Comparison of ENCODE assay signal across 12 cellular contexts in the genomic region with DNA sequence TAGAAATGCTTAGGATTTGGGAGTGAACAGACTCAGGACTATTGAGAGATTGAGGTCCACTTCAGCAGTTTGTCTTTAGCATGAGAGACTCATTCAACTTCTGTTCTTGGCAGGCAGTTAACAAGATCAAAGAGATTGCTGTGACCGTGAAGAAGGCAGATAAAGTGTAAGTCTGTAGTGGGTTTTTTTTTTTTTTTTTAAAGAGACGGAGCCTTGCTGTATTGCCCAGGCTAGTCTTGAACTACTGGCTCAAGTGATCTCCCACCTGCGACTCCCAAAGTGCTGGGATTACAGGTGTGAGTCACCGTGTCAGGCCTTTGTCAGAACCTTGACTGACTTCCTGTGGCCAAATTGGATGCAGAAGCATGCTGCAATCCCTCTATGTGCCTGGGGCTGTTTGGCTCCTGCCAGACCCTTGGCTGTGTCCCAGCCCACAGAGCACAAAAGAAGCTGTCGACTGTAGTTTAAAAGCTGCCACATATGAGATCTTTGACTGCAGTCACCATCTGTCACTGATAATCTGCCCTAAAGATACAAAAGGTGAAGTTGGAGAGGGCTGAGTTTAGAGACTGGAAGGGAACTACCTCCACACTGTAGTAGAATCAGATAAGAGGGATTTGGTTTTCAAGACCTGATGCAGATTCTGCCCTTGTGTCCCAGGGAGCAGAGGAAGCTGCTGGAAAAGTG. TPM values are rescaled to one million over a fixed set of nuclear protein-coding genes. Genes with fewer than 3 reads are reported as not detected.
DNase-seq lines count a peak whose midpoint lies in the region; ATAC-seq and TF ChIP-seq lines count a peak whose summit lies in the region.
"Had no signal": no experiment of that assay in that cellular context is flagged by ENCODE, and none has a peak within 500 bp of the region (broad histone marks: within the 10 kb centered on the region; RNA-seq: fewer than 3 reads in every experiment).

No MANE protein-coding gene starts in this region.

- H3K4me1 ChIP-seq in adrenal gland (replicated peaks in 1 of 2) = peaks cover 28 to 35% of the 10 kb centered on the region in 2 donors
- H3K4me1 ChIP-seq: colonic mucosa had no signal

- H3K36me3 ChIP-seq in adrenal gland (replicated peaks in 1 of 2) (peaks cover 0 to 76% of the 10 kb centered on the region in 2 donors), kidney epithelial cell (ENCODE audit: control insufficient read depth, insufficient read depth, low read length) (peaks cover 3% of the 10 kb centered on the region)

- no peaks in the 10 kb centered on the region for H3K9me3 ChIP-seq in adrenal gland (replicated peaks in 1 of 3)
- H3K9me3 ChIP-seq: colonic mucosa had no signal

- DNase-seq in Daoy (ENCODE audit: low read depth) (peak; percentile 75), NCI-H1694 (lab: John Stamatoyannopoulos, UW) (peak; percentile 49), adrenal gland (peak in 6 of 7 donors; percentile 67 to 90 (median 78)), kidney epithelial cell (ENCODE audit: low read depth) (peak; percentile 48), NCI-H1048 (lab: John Stamatoyannopoulos, UW) (no peak), NCI-H748 treated with DMSO at 0.1 percent for 48 hours (lab: John Stamatoyannopoulos, UW) (no peak), CD1c-positive myeloid dendritic cell (ENCODE audit: extremely low spot score) (no peak)
- DNase-seq: colonic mucosa; stimulated activated CD4-positive, alpha-beta T cell treated with anti-CD3 and anti-CD28 coated beads, Interleukin-1b, Interleukin-23, amount 100 ng/mL, for 48 hours had no signal

- ATAC-seq in GM21381 (IDR thresholded peaks at IDR 0.05; ENCODE audit: unreplicated experiment) = no peak

- WGBS in adrenal gland, 4 donors = 22 to 47% (median 30%) methylated on average over 4 to 5 of the region's 5 CpGs

- H3K27ac ChIP-seq in adrenal gland = peak overlapping the region in 4 of 5 donors; percentile 5 to 50 (median 24)
- H3K27ac ChIP-seq: colonic mucosa, VCaP had no signal

- intact Hi-C loops in adrenal gland (cut with DNase I) = no loop called here

- H3K4me3 ChIP-seq in adrenal gland (no peak overlapping the region), kidney epithelial cell (ENCODE audit: low read depth, low read length) (no peak overlapping the region)
- H3K4me3 ChIP-seq: colonic mucosa had no signal

- H3K27me3 ChIP-seq in adrenal gland (no peaks in the 10 kb centered on the region), kidney epithelial cell (ENCODE audit: control insufficient read depth, insufficient read depth, low read length) (no peaks in the 10 kb centered on the region)
- H3K27me3 ChIP-seq: colonic mucosa had no signal

- TF ChIP-seq CTCF in adrenal gland (IDR thresholded peaks at IDR 0.05) = no peak
- TF ChIP-seq CTCF in kidney epithelial cell (IDR thresholded peaks at IDR 0.05; ENCODE audit: insufficient read depth, low read length, poor library complexity, severe bottlenecking) = no peak

- no peak for TF ChIP-seq POLR2A in adrenal gland (IDR thresholded peaks at IDR 0.05)

RNA-seq across cellular contexts. Expression of a gene that starts 9.9 kb away (rescaled TPM):
- total RNA-seq in Daoy (2014; rRNA removed; shearing (Covaris generic)) = 695 and 763 TPM in 2 replicates
- 100 to 1,000 TPM; 203 to 581 (median 294) TPM for total RNA-seq in adrenal gland
- polyA plus RNA-seq in adrenal gland = 100 to 1,000 TPM; 120 to 424 (median 246) TPM
- total RNA-seq in kidney epithelial cell = 254 and 277 TPM in 2 replicates

RNA-seq across cellular contexts. Expression of a gene that starts 11.0 kb away (rescaled TPM):
- total RNA-seq in Daoy (2014; rRNA removed; shearing (Covaris generic)) = 21.5 and 30.8 TPM in 2 replicates
- 10 to 100 TPM; 24.4 to 76.3 (median 33.3) TPM for total RNA-seq in adrenal gland
- 10 to 100 TPM; 37.9 to 65.8 (median 63.2) TPM for polyA plus RNA-seq in adrenal gland
- total RNA-seq in kidney epithelial cell = 6.6 and 7.8 TPM in 2 replicates

RNA-seq across cellular contexts. Expression of a gene that starts 30.0 kb away (rescaled TPM):
- total RNA-seq in Daoy (2014; rRNA removed; shearing (Covaris generic)) = 31.5 and 31.9 TPM in 2 replicates
- total RNA-seq in adrenal gland = 10 to 100 TPM in 7 of 8 donors, 1 to 10 TPM in 1; 8.7 to 35.0 (median 27.8) TPM
- 10 to 100 TPM; 25.7 to 45.4 (median 34.7) TPM for polyA plus RNA-seq in adrenal gland
- 30.2 and 33.6 TPM in 2 replicates for total RNA-seq in kidney epithelial cell

RNA-seq across cellular contexts. Expression of a gene that starts 40.3 kb away (rescaled TPM):
- 0.98 and 1.3 TPM in 2 replicates for total RNA-seq in Daoy (2014; rRNA removed; shearing (Covaris generic))
- total RNA-seq in adrenal gland (1 to 10 TPM; 4.4 to 8.1 (median 6.0) TPM), kidney epithelial cell (7.0 and 9.9 TPM in 2 replicates)
- polyA plus RNA-seq in adrenal gland = 10 to 100 TPM in 1 of 3 donors, 1 to 10 TPM in 2; 1.8 to 12.0 (median 3.7) TPM

RNA-seq across cellular contexts. Expression of a gene that starts 41.7 kb away (rescaled TPM):
- total RNA-seq in Daoy (2014; rRNA removed; shearing (Covaris generic)) = not detected in 2 replicates
- total RNA-seq in adrenal gland (not detected), kidney epithelial cell (not detected in 2 replicates)
- polyA plus RNA-seq in adrenal gland = under 1 TPM; 0.03 to 0.08 (median 0.05) TPM
- total RNA-seq: colonic mucosa, mesenteric fat pad had no signal

Comparison
In these comparisons a context has a peak if more than half of its experiments do, and no peak if none do; other contexts are left out.
1. DNase-seq: peak in Daoy (single experiment), NCI-H1694 (single experiment), adrenal gland (6 of 7) and kidney epithelial cell (single experiment); none in NCI-H1048 (single experiment), NCI-H748 treated with DMSO at 0.1 percent for 48 hours (single experiment) and CD1c-positive myeloid dendritic cell (single experiment).